ENCODE assay signal across 10 cellular contexts in the genomic region with DNA sequence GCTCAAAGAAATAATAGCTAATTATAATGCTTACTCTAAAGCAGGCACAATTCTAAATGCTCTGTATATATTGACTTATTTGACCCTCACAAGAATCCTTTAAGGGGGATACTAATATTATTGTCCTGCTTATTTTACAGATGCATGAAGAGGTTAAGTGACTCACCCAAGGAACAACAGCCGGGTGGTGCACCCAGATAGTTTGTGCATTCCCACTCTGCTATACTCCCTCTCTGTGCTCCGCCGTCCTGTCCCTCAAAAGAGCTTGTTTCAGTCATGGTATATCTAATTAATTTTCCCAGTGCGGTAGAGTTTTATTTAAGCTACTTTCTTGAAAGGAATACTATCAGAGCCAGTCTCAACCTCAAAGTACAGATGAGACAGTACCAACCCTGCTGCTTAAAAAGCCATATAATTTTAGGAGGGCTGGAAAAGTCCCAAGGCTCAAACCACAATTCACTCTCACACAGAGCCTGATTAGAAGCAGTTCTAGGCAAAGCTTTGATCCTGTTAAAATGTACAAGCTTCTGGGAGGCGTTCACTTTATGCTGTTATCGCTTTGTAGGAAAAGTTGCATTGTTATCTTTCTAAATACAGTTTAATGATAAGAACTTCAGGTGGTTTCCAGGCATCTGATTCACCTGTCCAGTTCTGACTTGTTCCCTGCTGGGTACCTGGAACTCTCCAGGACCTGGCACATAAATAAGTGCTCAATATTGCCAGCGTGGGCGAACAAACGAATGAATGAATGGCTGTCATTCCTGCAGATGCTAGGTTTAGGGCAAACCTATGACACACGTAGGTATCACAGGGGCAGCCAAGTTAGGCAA.
DNase-seq lines count a peak whose midpoint lies in the region; ATAC-seq and TF ChIP-seq lines count a peak whose summit lies in the region.
"Had no signal": no experiment of that assay in that cellular context is flagged by ENCODE, and none has a peak within 500 bp of the region (broad histone marks: within the 10 kb centered on the region; RNA-seq: fewer than 3 reads in every experiment).

No MANE protein-coding gene starts in this region.

- peak overlapping the region; percentile 68 for H3K4me2 ChIP-seq in smooth muscle cell

- H3K27me3 ChIP-seq in right cardiac atrium (ENCODE audit: control insufficient read depth, insufficient read depth) (no peaks in the 10 kb centered on the region), smooth muscle cell (ENCODE audit: low read depth) (no peaks in the 10 kb centered on the region)
- H3K27me3 ChIP-seq: neutrophil had no signal

- no peaks in the 10 kb centered on the region for H3K79me2 ChIP-seq in smooth muscle cell (ENCODE audit: low read depth)

- H3K4me1 Mint-ChIP-seq in T-helper 2 cell treated with Interferon-gamma antibody and Interleukin-4, amounts not matched to agents 5 μg/mL and 100 μg/mL, for 36 hours (ENCODE audit: low read depth) = peaks cover 66% of the 10 kb centered on the region

- H3K4me3 Mint-ChIP-seq in T-helper 2 cell treated with Interferon-gamma antibody and Interleukin-4, amounts not matched to agents 5 μg/mL and 100 μg/mL, for 36 hours = peak overlapping the region; percentile 84

- H3K27ac Mint-ChIP-seq in T-helper 2 cell treated with Interferon-gamma antibody and Interleukin-4, amounts not matched to agents 5 μg/mL and 100 μg/mL, for 36 hours = peak overlapping the region; percentile 91
- H3K27ac Mint-ChIP-seq in activated naive CD4-positive, alpha-beta T cell treated with anti-CD3 and anti-CD28 coated beads, Interleukin-2, amount 50 U/mL, for 72 hours = peak overlapping the region; percentile 67 to 88

- H3K9me3 ChIP-seq in right cardiac atrium (ENCODE audit: control insufficient read depth, low read length) (no peaks in the 10 kb centered on the region), smooth muscle cell (replicated peaks; ENCODE audit: low read depth) (no peaks in the 10 kb centered on the region)
- H3K9me3 ChIP-seq: neutrophil had no signal

- H3K27ac ChIP-seq in right cardiac atrium (ENCODE audit: low read length) (peak overlapping the region; percentile 59), smooth muscle cell (ENCODE audit: low read depth) (peak overlapping the region; percentile 74)
- H3K27ac ChIP-seq: neutrophil had no signal

- intact Hi-C loops in right cardiac atrium (cut with DNase I) = no loop called here

- H3K4me3 ChIP-seq in right cardiac atrium (ENCODE audit: low read length) (no peak overlapping the region), smooth muscle cell (no peak overlapping the region)

- H4K20me1 ChIP-seq in smooth muscle cell (ENCODE audit: low read depth) = no peaks in the 10 kb centered on the region

- H3K36me3 Mint-ChIP-seq in T-helper 2 cell treated with Interferon-gamma antibody and Interleukin-4, amounts not matched to agents 5 μg/mL and 100 μg/mL, for 36 hours (ENCODE audit: low read depth) = peaks cover 16% of the 10 kb centered on the region
- peaks cover 4 to 19% of the 10 kb centered on the region in 2 donors for H3K36me3 Mint-ChIP-seq in activated naive CD4-positive, alpha-beta T cell treated with anti-CD3 and anti-CD28 coated beads, Interleukin-2, amount 50 U/mL, for 72 hours

- H3K9ac ChIP-seq in smooth muscle cell (ENCODE audit: low read depth) = no peak overlapping the region

- H3K36me3 ChIP-seq in smooth muscle cell (ENCODE audit: low read depth) = no peaks in the 10 kb centered on the region

- H3K9me3 Mint-ChIP-seq in T-helper 2 cell treated with Interferon-gamma antibody and Interleukin-4, amounts not matched to agents 5 μg/mL and 100 μg/mL, for 36 hours = no peaks in the 10 kb centered on the region
- H3K9me3 Mint-ChIP-seq in activated naive CD4-positive, alpha-beta T cell treated with anti-CD3 and anti-CD28 coated beads, Interleukin-2, amount 50 U/mL, for 72 hours = no peaks in the 10 kb centered on the region

- H2AFZ ChIP-seq in smooth muscle cell (ENCODE audit: low read depth) = no peak overlapping the region

- H3K4me1 ChIP-seq in right cardiac atrium (ENCODE audit: control insufficient read depth, insufficient read depth, low read length) (peaks cover 31% of the 10 kb centered on the region), smooth muscle cell (ENCODE audit: low read depth) (peaks cover 11% of the 10 kb centered on the region)

- no peak for DNase-seq in T-helper 2 cell treated with Interferon-gamma antibody and Interleukin-4, amounts not matched to agents 5 μg/mL and 100 μg/mL, for 36 hours (ENCODE audit: low spot score)
- DNase-seq in T-helper 2 cell = no peak
- DNase-seq in activated naive CD4-positive, alpha-beta T cell treated with anti-CD3 and anti-CD28 coated beads, Interleukin-2, amount 50 U/mL, for 72 hours (ENCODE audit: low spot score in 2 of 2) = no peak
- no peak for DNase-seq in right cardiac atrium
- DNase-seq in smooth muscle cell (lab: John Stamatoyannopoulos, UW; ENCODE audit: unreplicated experiment) = no peak
- DNase-seq in kidney tubule cell (ENCODE audit: low spot score) = no peak
- no peak for DNase-seq in activated gamma-delta T cell (lab: John Stamatoyannopoulos, UW)
- DNase-seq: NCI-H345 had no signal

- no peaks in the 10 kb centered on the region for H3K27me3 Mint-ChIP-seq in T-helper 2 cell treated with Interferon-gamma antibody and Interleukin-4, amounts not matched to agents 5 μg/mL and 100 μg/mL, for 36 hours (ENCODE audit: low read depth)

- no peaks in the 10 kb centered on the region for H3F3A ChIP-seq in smooth muscle cell (ENCODE audit: low read depth)

- peak; percentile 21 to 49 for ATAC-seq in activated naive CD4-positive, alpha-beta T cell treated with anti-CD3 and anti-CD28 coated beads, Interleukin-2, amount 50 U/mL, for 72 hours
- ATAC-seq in right cardiac atrium = no peak
- no peak for ATAC-seq in HG03135 (IDR thresholded peaks at IDR 0.05; ENCODE audit: unreplicated experiment)

- no peak for TF ChIP-seq CTCF in smooth muscle cell (IDR thresholded peaks at IDR 0.05; ENCODE audit: borderline replicate concordance, insufficient read depth, poor library complexity, severe bottlenecking)

- WGBS in right cardiac atrium = 67% methylated on average over 10 of the region's 10 CpGs
- WGBS in smooth muscle cell (ENCODE audit: low lambda C conversion rate) = 47% methylated on average over 10 of the region's 10 CpGs

Comparison
In these comparisons a context has a peak if more than half of its experiments do, and no peak if none do; other contexts are left out.
1. ATAC-seq: peak in activated naive CD4-positive, alpha-beta T cell treated with anti-CD3 and anti-CD28 coated beads, Interleukin-2, amount 50 U/mL, for 72 hours (2 of 2); none in right cardiac atrium (0 of 2) and HG03135 (single experiment).